ENCODE assay signal across 8 cellular contexts in the genomic region with DNA sequence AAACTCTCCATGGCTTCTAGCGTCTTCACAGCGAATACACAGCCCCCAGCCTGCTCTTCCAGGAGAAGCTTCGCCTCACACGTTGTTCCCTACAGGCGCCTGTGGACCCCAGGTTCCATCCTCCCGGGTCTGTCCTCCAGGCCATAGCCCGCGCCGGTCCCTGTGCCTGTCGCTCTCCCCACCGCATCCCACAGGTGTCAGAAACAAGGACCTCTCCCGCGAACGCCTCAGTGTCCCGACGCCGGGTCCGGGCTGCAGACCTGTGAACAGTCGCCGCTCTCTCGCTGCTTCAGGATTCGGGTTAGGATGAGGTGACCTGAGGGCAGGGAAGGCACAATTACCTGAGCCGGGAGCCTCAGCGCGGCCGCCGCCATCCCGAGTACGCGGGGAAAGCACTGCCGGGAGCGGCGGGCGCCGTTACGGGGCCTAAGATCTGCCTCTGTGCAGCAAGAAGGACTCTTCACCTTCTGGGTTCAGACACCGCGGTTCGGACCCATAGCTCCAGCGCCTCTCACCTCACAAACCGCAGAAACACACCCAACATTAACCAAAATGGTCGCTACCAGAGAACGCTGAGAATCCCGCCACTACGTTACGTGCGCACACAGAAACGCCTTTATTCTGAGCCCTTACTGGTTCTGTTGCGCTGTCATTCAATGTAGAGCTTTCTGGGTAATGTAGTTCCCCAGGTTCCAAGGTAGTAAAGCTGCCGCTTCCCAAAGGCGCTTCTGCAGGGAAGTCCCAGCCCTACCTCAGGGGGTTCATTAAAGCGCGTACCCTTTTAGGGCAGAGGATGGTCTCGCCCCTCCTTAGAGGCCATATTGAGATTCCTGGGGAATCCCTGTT. TPM values are rescaled to one million over a fixed set of nuclear protein-coding genes. Genes with fewer than 3 reads are reported as not detected.
DNase-seq lines count a peak whose midpoint lies in the region; ATAC-seq and TF ChIP-seq lines count a peak whose summit lies in the region.

A gene (minus strand): TSS at position 583 of the 846 bp plus-strand sequence. CDS start 1,580 bp downstream, outside the sequence.

- H3K9me3 ChIP-seq in MG63 (peaks cover 31% of the 10 kb centered on the region), thymus (ENCODE audit: control insufficient read depth) (peaks cover 11% of the 10 kb centered on the region)

- peaks cover 19 to 32% (median 22%) of the 10 kb centered on the region in 3 donors for H3K4me1 Mint-ChIP-seq in naive B cell

- peak within 1 kb of the TSS; percentile 95 to 99 (median 98) for H3K27ac Mint-ChIP-seq in naive B cell

- H3K9me3 Mint-ChIP-seq in naive B cell = peaks cover 2 to 36% (median 12%) of the 10 kb centered on the region in 7 donors

- ATAC-seq in naive B cell (ENCODE audit: low read depth in 2 of 2) = peak; percentile 99
- ATAC-seq in GM21390 (IDR thresholded peaks at IDR 0.05; ENCODE audit: unreplicated experiment) = no peak

- H3K4me3 ChIP-seq in MG63 (peak within 1 kb of the TSS; percentile 23), fibroblast of villous mesenchyme (ENCODE audit: low read depth, low read length) (peak within 1 kb of the TSS; percentile 90), thymus (ENCODE audit: low read length) (peak within 1 kb of the TSS; percentile 61)

- no peak for TF ChIP-seq CTCF in GM13976 (IDR thresholded peaks at IDR 0.05; ENCODE audit: borderline replicate concordance, control extremely low read depth, extremely low read depth, insufficient read depth, missing control alignments)
- TF ChIP-seq CTCF in fibroblast of villous mesenchyme (IDR thresholded peaks at IDR 0.05; ENCODE audit: insufficient read depth, low read depth, low read length) = no peak

- peaks cover 27 to 47% of the 10 kb centered on the region in 2 donors for H3K36me3 Mint-ChIP-seq in naive B cell

- H3K27ac ChIP-seq in thymus (ENCODE audit: low read depth) = peak within 1 kb of the TSS; percentile 67

- H3K27me3 ChIP-seq in MG63 (no peaks in the 10 kb centered on the region), thymus (ENCODE audit: control insufficient read depth, insufficient read depth) (no peaks in the 10 kb centered on the region)

- H3K36me3 ChIP-seq in MG63 (no peaks in the 10 kb centered on the region), thymus (ENCODE audit: control insufficient read depth, insufficient read depth) (peaks cover 4% of the 10 kb centered on the region)

- H3K4me3 Mint-ChIP-seq in naive B cell = peak within 1 kb of the TSS; percentile 94 to 100 (median 100)

- 11% methylated on average over 54 of the region's 54 CpGs for WGBS in thymus

- peaks cover 3% of the 10 kb centered on the region for H3K4me1 ChIP-seq in thymus (ENCODE audit: control insufficient read depth, insufficient read depth, low read length)

- DNase-seq in GM13976 (ENCODE audit: low spot score) (peak; percentile 49), MG63 (no peak), fibroblast of villous mesenchyme (ENCODE audit: low read depth) (peak; percentile 85), naive B cell (peak; percentile 74), COR-L47 (lab: John Stamatoyannopoulos, UW) (no peak)
- DNase-seq in activated T-helper 9 cell treated with anti-CD3 and anti-CD28 coated beads, Interleukin-2, amount 50 U/mL, for 16 hours (ENCODE audit: low read depth) = peak; percentile 2

- in situ Hi-C loops in GM13976 (cut with MboI; ENCODE audit: low sequenced_read_pairs, unreplicated experiment) = no loop called here

- no peaks in the 10 kb centered on the region for H3K27me3 Mint-ChIP-seq in naive B cell

RNA-seq across cellular contexts. Expression of the gene that starts here (rescaled TPM):
- not detected in 2 replicates for total RNA-seq in MG63 (2014; rRNA removed; shearing (Covaris generic); ENCODE audit: low replicate concordance)
- total RNA-seq in fibroblast of villous mesenchyme = 3.5 and 5.2 TPM in 2 replicates
- polyA plus RNA-seq in naive B cell (ENCODE audit: low read depth in 6 of 6) (10 to 100 TPM in 4 of 6 donors, 1 to 10 TPM in 2; 7.9 to 23.3 (median 12.2) TPM), thymus (8.2 TPM)

Comparison
In these comparisons a context has a peak if more than half of its experiments do, and no peak if none do; other contexts are left out.
1. DNase-seq: peak in GM13976 (single experiment), activated T-helper 9 cell treated with anti-CD3 and anti-CD28 coated beads, Interleukin-2, amount 50 U/mL, for 16 hours (single experiment), fibroblast of villous mesenchyme (single experiment) and naive B cell (single experiment); none in MG63 (single experiment) and COR-L47 (single experiment).
2. H3K4me3 ChIP-seq: peak in every context shown above with its lines; median percentile 90 in fibroblast of villous mesenchyme; 61 in thymus; 23 in MG63.